20 cellular contexts compared by ENCODE assay signal in genomic region chr14:49909016-49909415, GRCh38. TPM values are rescaled to one million over a fixed set of nuclear protein-coding genes. Genes with fewer than 3 reads are reported as not detected.
A peak's percentile ranks its signal among the peaks of the same experiment; 100 is the strongest.
DNase-seq lines count a peak whose midpoint lies in the region; ATAC-seq, FAIRE-seq and TF ChIP-seq lines count a peak whose summit lies in the region.
"Had no signal": no experiment of that assay in that cellular context is flagged by ENCODE, and none has a peak within 500 bp of the region (broad histone marks: within the 10 kb centered on the region; RNA-seq: fewer than 3 reads in every experiment).

No MANE protein-coding gene starts in this region.

- no peak for DNase-seq in A549 (ENCODE audit: low read depth in 1 of 2, low spot score in 1 of 2)
- no peak for DNase-seq in HFFc6
- no peak for DNase-seq in brain microvascular endothelial cell
- DNase-seq in keratinocyte (ENCODE audit: low read depth, low spot score), result no peak
- no peak for DNase-seq in coronary artery (ENCODE audit: low spot score)
- DNase-seq in natural killer cell, result no peak
- no peak for DNase-seq in stimulated activated CD4-positive, alpha-beta T cell treated with anti-CD3 and anti-CD28 coated beads, Interleukin-4, amount 100 ng/mL, for 4 hours
- DNase-seq: DMS79; IMR-90; NCI-H1417; NCI-H187; NCI-H2107; NCI-H510A; NCI-H748 treated with DMSO at 0.1 percent for 48 hours; NK-92 treated with Interleukin-12 subunit alpha and Interleukin-12 subunit beta, amount 100 ng/mL, for 24 hours; RPMI8226 had no signal

- POLR2A ChIA-PET in A549 (lab: Yijun Ruan, JAX), result no interaction called here

- no peak overlapping the region for H2AFZ ChIP-seq in keratinocyte (ENCODE audit: control insufficient read depth, low read length)

- no peak for TF ChIP-seq EP300 in A549 (IDR thresholded peaks at IDR 0.05)

- H3K4me2 ChIP-seq in A549 (no peak overlapping the region), keratinocyte (ENCODE audit: control insufficient read depth, extremely low read depth, insufficient read depth, low read depth, low read length) (no peak overlapping the region)

- TF ChIP-seq RAD21 in A549 (conservative IDR thresholded peaks at IDR 0.05 in 1 of 2, IDR thresholded peaks at IDR 0.05 in 1 of 2), result no peak

- peak overlapping the region; percentile 76 to 93; a peak in 3 of 6 replicates for H3K27ac ChIP-seq in A549
- peak overlapping the region; percentile 99 for H3K27ac ChIP-seq in brain microvascular endothelial cell
- H3K27ac ChIP-seq in keratinocyte (ENCODE audit: control insufficient read depth, insufficient read depth, low read length), result peak overlapping the region; percentile 98
- H3K27ac ChIP-seq in coronary artery, result no peak overlapping the region
- H3K27ac ChIP-seq: C4-2B, HL-60 had no signal

- H4K20me1 ChIP-seq in keratinocyte (ENCODE audit: control insufficient read depth, extremely low read depth, insufficient read depth, low read length), result no peaks in the 10 kb centered on the region

- H3K4me3 ChIP-seq in A549 (no peak overlapping the region), brain microvascular endothelial cell (ENCODE audit: low read depth, low read length) (no peak overlapping the region), keratinocyte (ENCODE audit: control insufficient read depth in 2 of 3, extremely low read depth in 1 of 3, insufficient read depth in 2 of 3, low read depth in 1 of 3, low read length in 3 of 3) (no peak overlapping the region), coronary artery (no peak overlapping the region)

- intact Hi-C loops in natural killer cell (cut with micrococcal nuclease), result no loop called here

- no peaks in the 10 kb centered on the region for H3K79me2 ChIP-seq in keratinocyte (ENCODE audit: control insufficient read depth, insufficient read depth, low read length)

- ATAC-seq in A549 (no peak), HG02840 (IDR thresholded peaks at IDR 0.05; ENCODE audit: low FRiP score, unreplicated experiment) (no peak), natural killer cell (no peak)

- H3K36me3 ChIP-seq in brain microvascular endothelial cell (replicated peaks), result no peaks in the 10 kb centered on the region
- no peaks in the 10 kb centered on the region for H3K36me3 ChIP-seq in keratinocyte (ENCODE audit: control insufficient read depth in 2 of 2, extremely low read depth in 1 of 2, insufficient read depth in 2 of 2, low read length in 2 of 2)

- TF ChIP-seq POLR2A in A549 (IDR thresholded peaks at IDR 0.05; ENCODE audit: low read length), result no peak

- no peak overlapping the region for H3K4me3 Mint-ChIP-seq in HFFc6
- no peak overlapping the region for H3K4me3 Mint-ChIP-seq in natural killer cell

- dilution Hi-C loops in keratinocyte (cut with MboI; ENCODE audit: extremely low pct_ligation_motif_present, low sequenced_read_pairs), result no loop called here

- H3K27me3 ChIP-seq in brain microvascular endothelial cell (replicated peaks) (no peaks in the 10 kb centered on the region), keratinocyte (ENCODE audit: control insufficient read depth, extremely low read depth, insufficient read depth, low read length) (no peaks in the 10 kb centered on the region)

- no peak overlapping the region for H3K9ac ChIP-seq in keratinocyte (ENCODE audit: control insufficient read depth, extremely low read depth, insufficient read depth, low read length)

- in situ Hi-C loops in brain microvascular endothelial cell (cut with HindIII; ENCODE audit: low pct_ligation_motif_present, low sequenced_read_pairs), result no loop called here

- TF ChIP-seq CTCF in A549 (IDR thresholded peaks at IDR 0.05), result no peak
- no peak for TF ChIP-seq CTCF in HFFc6 (IDR thresholded peaks at IDR 0.05)
- no peak for TF ChIP-seq CTCF in brain microvascular endothelial cell (IDR thresholded peaks at IDR 0.05; ENCODE audit: low read depth, low read length, missing control alignments)
- no peak for TF ChIP-seq CTCF in keratinocyte (optimal IDR thresholded peaks at IDR 0.05 in 1 of 3, IDR thresholded peaks at IDR 0.05 in 1 of 3, conservative IDR thresholded peaks at IDR 0.05 in 1 of 3; ENCODE audit: extremely low read depth in 1 of 3, insufficient read depth in 2 of 3, low read length in 3 of 3)
- no peak for TF ChIP-seq CTCF in coronary artery (IDR thresholded peaks at IDR 0.05)
- TF ChIP-seq CTCF in natural killer cell (IDR thresholded peaks at IDR 0.05), result no peak

- H3K27ac Mint-ChIP-seq in HFFc6 (peak overlapping the region; percentile 98; the same call in 1 of the 2 replicates), natural killer cell (no peak overlapping the region)

- peaks cover 3% of the 10 kb centered on the region; the same call in 1 of the 3 replicates for H3K9me3 ChIP-seq in A549
- no peaks in the 10 kb centered on the region for H3K9me3 ChIP-seq in keratinocyte (ENCODE audit: control insufficient read depth, low read depth, low read length)

- H3K27me3 Mint-ChIP-seq in HFFc6 (ENCODE audit: insufficient read depth), result no peaks in the 10 kb centered on the region; the same call in 1 of the 2 replicates
- no peaks in the 10 kb centered on the region for H3K27me3 Mint-ChIP-seq in natural killer cell (ENCODE audit: low read depth in 2 of 2)

- no peaks in the 10 kb centered on the region for H3K9me3 Mint-ChIP-seq in HFFc6
- no peaks in the 10 kb centered on the region for H3K9me3 Mint-ChIP-seq in natural killer cell

- no peaks in the 10 kb centered on the region for H3K36me3 Mint-ChIP-seq in HFFc6 (ENCODE audit: low read depth)
- H3K36me3 Mint-ChIP-seq in natural killer cell, result no peaks in the 10 kb centered on the region

- peaks cover 48% of the 10 kb centered on the region for H3K4me1 Mint-ChIP-seq in HFFc6 (ENCODE audit: low read depth)
- peaks cover 33 to 35% of the 10 kb centered on the region in 2 donors for H3K4me1 Mint-ChIP-seq in natural killer cell

- FAIRE-seq in A549 (lab: Jason Lieb, UNC) (no peak), keratinocyte (lab: Jason Lieb, UNC) (no peak)
- FAIRE-seq: H54 had no signal

- no peaks in the 10 kb centered on the region for H3K9me1 ChIP-seq in keratinocyte (ENCODE audit: control insufficient read depth, extremely low read depth, insufficient read depth, low read length)

- WGBS in A549 (ENCODE audit: missing lambda C conversion rate), result 77% methylated on average over 4 of the region's 4 CpGs

- H3K4me1 ChIP-seq in A549, result peaks cover 44% of the 10 kb centered on the region
- peaks cover 32% of the 10 kb centered on the region for H3K4me1 ChIP-seq in keratinocyte (ENCODE audit: control insufficient read depth, extremely low read depth, insufficient read depth, low read length)

- CTCF ChIA-PET in A549 (lab: Yijun Ruan, JAX), result interaction anchor here (1.3 kb wide), 1 partner anchor 29 kb away, joined by 3 read pairs; no protein-coding TSS in a partner anchor

TF ChIP-seq in A549, 52 proteins besides CTCF, POLR2A, EP300 and RAD21 (continues in another document):
- TF ChIP-seq HOXB5 (CRISPR knock-in tag; IDR thresholded peaks at IDR 0.05) (no peak), KDM5A (IDR thresholded peaks at IDR 0.05) (no peak), BCL3 (IDR thresholded peaks at IDR 0.05) (no peak), MYC (IDR thresholded peaks at IDR 0.05; ENCODE audit: borderline replicate concordance, low read length) (no peak)

RNA-seq across cellular contexts. Expression of gene ARF6, which starts 16.1 kb away (rescaled TPM):
- 29.8 and 33.3 TPM in 2 replicates for polyA plus RNA-seq in A549 (2011; rRNA removed)
- 39.6 and 44.8 TPM in 2 replicates for polyA plus RNA-seq in A549 (2012; cell fraction: cytosol; rRNA removed)
- 25.8 and 26.2 TPM in 2 replicates for polyA plus RNA-seq in A549 (2012; cell fraction: nucleus; rRNA removed)
- polyA plus RNA-seq in A549 (2017; fragmentation: RNase III; extraction: RNeasy Plus Mini Kit Qiagen cat#74134 plus additional on column Dnase treatment), result 47.7 to 54.8 TPM (median 51.0 TPM) in 3 replicates
- polyA minus RNA-seq in A549 (2011; rRNA and poly(A)+ RNA removed), result 23.4 and 24.2 TPM in 2 replicates
- 100 to 1,000 TPM in 1 of 6 experiments, 10 to 100 TPM in 5; 92.2 to 111 (median 94.7) TPM for total RNA-seq in HFFc6 (2021; fragmentation: NEBNext Ultra II Directional; extraction: Animal tissue kit (Norgen Biotek cat#: 25700))
- polyA plus RNA-seq in keratinocyte, result 33.1 to 65.0 TPM (median 53.4 TPM) in 3 replicates
- 98.0 TPM for polyA plus RNA-seq in keratinocyte (2011; ENCODE audit: low read depth)
- polyA plus RNA-seq in keratinocyte (2011; cell fraction: cytosol; rRNA removed), result 42.6 and 47.5 TPM in 2 replicates
- 32.9 and 33.8 TPM in 2 replicates for polyA plus RNA-seq in keratinocyte (2011; cell fraction: nucleus; rRNA removed)
- polyA plus RNA-seq in keratinocyte (2012; ENCODE audit: low replicate concordance), result 76.5 and 84.7 TPM in 2 replicates
- polyA minus RNA-seq in keratinocyte, result 41.0 to 92.7 TPM (median 49.6 TPM) in 3 replicates
- polyA minus RNA-seq in keratinocyte (2011; cell fraction: cytosol; rRNA and poly(A)+ RNA removed), result 44.9 TPM
- polyA minus RNA-seq in keratinocyte (2011; cell fraction: nucleus; rRNA and poly(A)+ RNA removed), result 16.6 and 25.8 TPM in 2 replicates
- total RNA-seq in natural killer cell, result 100 to 1,000 TPM; 124 to 132 (median 128) TPM

RNA-seq across cellular contexts. Expression of gene NEMF, which starts 56.4 kb away (rescaled TPM):
- 58.8 and 59.6 TPM in 2 replicates for polyA plus RNA-seq in A549 (2011; rRNA removed)
- 8.0 and 12.1 TPM in 2 replicates for polyA plus RNA-seq in A549 (2012; cell fraction: cytosol; rRNA removed)
- polyA plus RNA-seq in A549 (2012; cell fraction: nucleus; rRNA removed), result 10.0 and 13.7 TPM in 2 replicates
- polyA plus RNA-seq in A549 (2017; fragmentation: RNase III; extraction: RNeasy Plus Mini Kit Qiagen cat#74134 plus additional on column Dnase treatment), result 57.0 to 60.3 TPM (median 58.3 TPM) in 3 replicates
- polyA minus RNA-seq in A549 (2011; rRNA and poly(A)+ RNA removed), result 64.6 and 73.3 TPM in 2 replicates
- total RNA-seq in HFFc6 (2021; fragmentation: NEBNext Ultra II Directional; extraction: Animal tissue kit (Norgen Biotek cat#: 25700)), result 10 to 100 TPM; 55.5 to 69.7 (median 56.9) TPM
- 25.7 to 55.1 TPM (median 35.8 TPM) in 3 replicates for polyA plus RNA-seq in keratinocyte
- 138 TPM for polyA plus RNA-seq in keratinocyte (2011; ENCODE audit: low read depth)
- 17.6 and 29.0 TPM in 2 replicates for polyA plus RNA-seq in keratinocyte (2011; cell fraction: cytosol; rRNA removed)
- 62.6 and 76.4 TPM in 2 replicates for polyA plus RNA-seq in keratinocyte (2011; cell fraction: nucleus; rRNA removed)
- polyA plus RNA-seq in keratinocyte (2012; ENCODE audit: low replicate concordance), result 28.4 and 40.4 TPM in 2 replicates
- polyA minus RNA-seq in keratinocyte, result 12.7 to 89.0 TPM (median 74.1 TPM) in 3 replicates
- polyA minus RNA-seq in keratinocyte (2011; cell fraction: cytosol; rRNA and poly(A)+ RNA removed), result 23.8 TPM
- 70.6 and 125 TPM in 2 replicates for polyA minus RNA-seq in keratinocyte (2011; cell fraction: nucleus; rRNA and poly(A)+ RNA removed)
- 100 to 1,000 TPM; 120 to 126 (median 122) TPM for total RNA-seq in natural killer cell

Comparison
In these comparisons a context has a peak if more than half of its experiments do, and no peak if none do; other contexts are left out.
1. H3K27ac ChIP-seq: peak in A549 (2 of 2), brain microvascular endothelial cell (single experiment) and keratinocyte (single experiment); none in coronary artery (0 of 2).